ENCODE assay signal across 24 cellular contexts in the genomic region with DNA sequence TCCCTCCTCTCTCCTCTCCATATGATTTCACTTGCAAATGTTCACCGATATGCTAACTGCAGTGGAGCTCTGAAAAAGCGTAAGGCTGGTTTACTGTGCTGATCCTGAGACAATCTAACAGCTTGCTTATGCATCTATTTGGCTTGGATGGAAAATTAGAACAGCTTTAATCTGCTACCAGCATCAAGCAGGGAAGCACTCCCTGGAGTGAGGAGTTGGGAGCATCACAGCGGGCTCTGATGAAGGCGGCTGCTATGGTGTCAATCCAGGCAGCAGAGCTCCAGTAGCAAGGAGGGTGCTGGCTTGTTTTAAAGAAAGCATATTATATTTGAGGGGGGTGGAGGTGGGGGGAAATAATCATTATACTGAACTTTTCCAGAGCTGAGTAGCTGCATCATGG.
"Had no signal": no experiment of that assay in that cellular context is flagged by ENCODE, and none has a peak within 500 bp of the region (broad histone marks: within the 10 kb centered on the region; RNA-seq: fewer than 3 reads in every experiment).

No MANE protein-coding gene starts in this region.

- H3K4me3 ChIP-seq: esophagus muscularis mucosa, gastroesophageal sphincter, left ventricle myocardium inferior, lung, mucosa of descending colon, pancreas, prostate gland, right lobe of liver, spleen, thoracic aorta, transverse colon had no signal

- H3K27me3 Mint-ChIP-seq: stimulated activated naive B cell treated with anti-CD40 and anti-IgM and Interleukin-4, amounts not matched to agents 10 μg/mL and 1 μg/mL and 100 μg/mL, for 72 hours had no signal

- H3K4me1 Mint-ChIP-seq: immature natural killer cell; naive thymus-derived CD8-positive, alpha-beta T cell; stimulated activated naive B cell treated with anti-CD40 and anti-IgM and Interleukin-4, amounts not matched to agents 10 μg/mL and 1 μg/mL and 100 μg/mL, for 72 hours; stimulated activated naive CD8-positive, alpha-beta T cell treated with anti-CD3 and anti-CD28 coated beads, Interleukin-15, amount 100 ng/mL, for 72 hours had no signal

- H3K9me3 Mint-ChIP-seq: effector memory CD8-positive, alpha-beta T cell had no signal

- H3K4me1 ChIP-seq: esophagus muscularis mucosa, gastroesophageal sphincter, left ventricle myocardium inferior, pancreas, prostate gland, right lobe of liver, spleen, transverse colon had no signal

- H3K4me3 Mint-ChIP-seq: effector memory CD8-positive, alpha-beta T cell; immature natural killer cell; naive thymus-derived CD8-positive, alpha-beta T cell; stimulated activated naive B cell treated with anti-CD40 and anti-IgM and Interleukin-4, amounts not matched to agents 10 μg/mL and 1 μg/mL and 100 μg/mL, for 72 hours; stimulated activated naive CD8-positive, alpha-beta T cell treated with anti-CD3 and anti-CD28 coated beads, Interleukin-15, amount 100 ng/mL, for 72 hours had no signal

- H3K27ac Mint-ChIP-seq: effector memory CD8-positive, alpha-beta T cell; immature natural killer cell; naive thymus-derived CD8-positive, alpha-beta T cell; stimulated activated naive B cell treated with anti-CD40 and anti-IgM and Interleukin-4, amounts not matched to agents 10 μg/mL and 1 μg/mL and 100 μg/mL, for 72 hours; stimulated activated naive CD8-positive, alpha-beta T cell treated with anti-CD3 and anti-CD28 coated beads, Interleukin-15, amount 100 ng/mL, for 72 hours had no signal

- H3K36me3 Mint-ChIP-seq: immature natural killer cell; stimulated activated naive B cell treated with anti-CD40 and anti-IgM and Interleukin-4, amounts not matched to agents 10 μg/mL and 1 μg/mL and 100 μg/mL, for 72 hours had no signal

- H3K9me3 ChIP-seq: pancreas, prostate gland, right lobe of liver, thoracic aorta had no signal

- ATAC-seq: effector memory CD8-positive, alpha-beta T cell; gastroesophageal sphincter; mucosa of descending colon; naive thymus-derived CD8-positive, alpha-beta T cell; pancreas; right lobe of liver; stimulated activated naive B cell treated with anti-CD40 and anti-IgM and Interleukin-4, amounts not matched to agents 10 μg/mL and 1 μg/mL and 100 μg/mL, for 72 hours; stimulated activated naive CD8-positive, alpha-beta T cell treated with anti-CD3 and anti-CD28 coated beads, Interleukin-15, amount 100 ng/mL, for 72 hours had no signal

- H3K27me3 ChIP-seq: esophagus muscularis mucosa, gastroesophageal sphincter, pancreas, right lobe of liver, spleen, transverse colon had no signal

- H3K36me3 ChIP-seq: esophagus muscularis mucosa, gastroesophageal sphincter, left ventricle myocardium inferior, pancreas, prostate gland, right lobe of liver, spleen, thoracic aorta, transverse colon had no signal

- DNase-seq: effector memory CD8-positive, alpha-beta T cell; foreskin fibroblast; glutamatergic neuron; immature natural killer cell; left ventricle myocardium inferior; mesenchymal stem cell; mucosa of descending colon; naive thymus-derived CD8-positive, alpha-beta T cell; occipital lobe; pancreas; right lobe of liver; spleen; stimulated activated CD4-positive, alpha-beta T cell treated with anti-CD3 and anti-CD28 coated beads, Interleukin-15, amount 100 ng/mL, for 24 hours; stimulated activated CD4-positive, alpha-beta T cell treated with anti-CD3 and anti-CD28 coated beads, Interleukin-1b, Interleukin-23, amount 100 ng/mL, for 48 hours; stimulated activated CD4-positive, alpha-beta T cell treated with anti-CD3 and anti-CD28 coated beads, Interleukin-4, amount 100 ng/mL, for 24 hours; stimulated activated naive B cell treated with anti-CD40 and anti-IgM and Interleukin-4, amounts not matched to agents 10 μg/mL and 1 μg/mL and 100 μg/mL, for 72 hours; stimulated activated naive CD8-positive, alpha-beta T cell treated with anti-CD3 and anti-CD28 coated beads, Interleukin-15, amount 100 ng/mL, for 72 hours; transverse colon had no signal

- H3K27ac ChIP-seq: epithelial cell of prostate, esophagus muscularis mucosa, gastroesophageal sphincter, left ventricle myocardium inferior, pancreas, prostate gland, right lobe of liver, spleen, thoracic aorta, transverse colon had no signal
